In genomic region chr2:126661702-126662465, GRCh38 we compare ENCODE assay signal across 13 cellular contexts. TPM values are rescaled to one million over a fixed set of nuclear protein-coding genes. Genes with fewer than 3 reads are reported as not detected.
DNase-seq lines count a peak whose midpoint lies in the region; ATAC-seq and TF ChIP-seq lines count a peak whose summit lies in the region.
"Had no signal": no experiment of that assay in that cellular context is flagged by ENCODE, and none has a peak within 500 bp of the region (broad histone marks: within the 10 kb centered on the region; RNA-seq: fewer than 3 reads in every experiment).

No MANE protein-coding gene starts in this region.

- H3K4me1 ChIP-seq in Peyer's patch: peaks cover 0 to 38% (median 16%) of the 10 kb centered on the region in 4 donors
- H3K4me1 ChIP-seq: foreskin keratinocyte, prostate gland had no signal

- H3K36me3 Mint-ChIP-seq in central memory CD8-positive, alpha-beta T cell (ENCODE audit: insufficient read depth): peaks cover 28% of the 10 kb centered on the region

- H3K9me3 Mint-ChIP-seq in central memory CD8-positive, alpha-beta T cell: no peaks in the 10 kb centered on the region

- no peak for TF ChIP-seq CTCF in Peyer's patch (IDR thresholded peaks at IDR 0.05)

- DNase-seq in NOMO-1 treated with DMSO at 0.1 percent for 48 hours (lab: John Stamatoyannopoulos, UW; ENCODE audit: unreplicated experiment) (peak; percentile 35), NOMO-1 treated with dmso at 0.1 percent for 144 hours (lab: John Stamatoyannopoulos, UW; ENCODE audit: unreplicated experiment) (no peak), Peyer's patch (no peak), NCI-H2196 treated with DMSO at 0.1 percent for 48 hours (lab: John Stamatoyannopoulos, UW; ENCODE audit: unreplicated experiment) (no peak), inferior parietal cortex (ENCODE audit: extremely low spot score) (no peak), GM19240 (ENCODE audit: insufficient read length, low spot score) (no peak)
- DNase-seq in central memory CD8-positive, alpha-beta T cell (ENCODE audit: low spot score in 2 of 2): no peak
- DNase-seq: DMS153, foreskin keratinocyte, NCI-H1092 had no signal

- H3K27ac Mint-ChIP-seq in central memory CD8-positive, alpha-beta T cell (ENCODE audit: low read depth): peak overlapping the region; percentile 98

- no peak for ATAC-seq in central memory CD8-positive, alpha-beta T cell (replicated peaks; ENCODE audit: extremely low read depth, poor library complexity, severe bottlenecking)
- ATAC-seq: foreskin keratinocyte had no signal

- H3K36me3 ChIP-seq in Peyer's patch: no peaks in the 10 kb centered on the region
- H3K36me3 ChIP-seq: prostate gland had no signal

- TF ChIP-seq POLR2A in Peyer's patch (IDR thresholded peaks at IDR 0.05): no peak

- no peaks in the 10 kb centered on the region for H3K27me3 Mint-ChIP-seq in central memory CD8-positive, alpha-beta T cell

- H3K4me3 ChIP-seq in Peyer's patch (no peak overlapping the region), skin epidermis (no peak overlapping the region)
- H3K4me3 ChIP-seq: prostate gland had no signal

- H3K4me3 Mint-ChIP-seq in central memory CD8-positive, alpha-beta T cell: peak overlapping the region; percentile 68

- H3K27me3 ChIP-seq in Peyer's patch: no peaks in the 10 kb centered on the region
- H3K27me3 ChIP-seq: foreskin keratinocyte had no signal

- no peaks in the 10 kb centered on the region for H3K9me3 ChIP-seq in Peyer's patch
- H3K9me3 ChIP-seq: prostate gland had no signal

- H3K27ac ChIP-seq in Peyer's patch: peak overlapping the region; percentile 25 to 62 (median 32)
- H3K27ac ChIP-seq in skin epidermis: peak overlapping the region in 11 of 21 experiments; percentile 14 to 79 (median 52)
- H3K27ac ChIP-seq: 22Rv1, foreskin keratinocyte, prostate gland had no signal

- peaks cover 99% of the 10 kb centered on the region for H3K4me1 Mint-ChIP-seq in central memory CD8-positive, alpha-beta T cell

RNA-seq across cellular contexts. Expression of gene GYPC, which starts 5.9 kb away (rescaled TPM):
- 10 to 100 TPM; 17.4 to 78.4 (median 19.7) TPM for total RNA-seq in Peyer's patch
- total RNA-seq: foreskin keratinocyte had no signal
